Comparison of ENCODE assay signal across 8 cellular contexts in the genomic region with DNA sequence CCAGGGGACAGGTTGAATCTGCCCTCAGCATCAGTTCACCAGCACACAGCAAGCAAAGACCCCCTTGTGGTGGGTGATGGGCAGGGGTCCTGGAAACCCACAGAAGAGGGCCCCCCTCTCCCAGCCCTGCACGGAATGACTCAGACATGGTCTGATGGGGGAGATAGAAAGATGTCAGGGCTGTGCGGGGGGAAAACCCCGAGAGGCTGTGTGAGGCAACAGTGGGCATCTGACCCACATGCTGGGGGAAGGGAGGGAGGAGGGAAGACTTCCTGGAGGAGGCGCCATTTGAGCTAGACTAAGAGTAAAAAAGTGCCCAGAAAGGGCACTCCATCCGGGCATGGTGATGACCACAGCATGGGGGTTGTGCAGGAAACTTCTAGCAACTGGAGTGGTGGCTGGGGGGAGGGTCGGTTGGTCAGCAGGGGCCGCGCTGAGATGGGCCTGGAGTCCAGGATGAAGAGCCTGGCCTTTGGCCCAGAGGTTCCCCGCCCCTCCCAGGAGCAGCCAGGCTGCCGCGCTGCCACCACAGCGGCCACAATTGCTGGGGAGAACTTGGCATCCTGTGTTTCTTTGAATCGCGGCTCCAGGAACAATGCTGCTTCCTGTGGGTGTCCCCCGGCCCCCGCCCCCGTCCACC. TPM values are rescaled to one million over a fixed set of nuclear protein-coding genes. Genes with fewer than 3 reads are reported as not detected.
DNase-seq lines count a peak whose midpoint lies in the region; ATAC-seq, FAIRE-seq and TF ChIP-seq lines count a peak whose summit lies in the region.

No MANE protein-coding gene starts in this region.

- TF ChIP-seq CTCF in WERI-Rb-1 (IDR thresholded peaks at IDR 0.05; ENCODE audit: low read depth, low read length), result no peak

- peak; percentile 73 for DNase-seq in GF-D8 (lab: John Stamatoyannopoulos, UW)
- DNase-seq in RCC 7860 (ENCODE audit: low spot score), result peak; percentile 92
- peak; percentile 81 for DNase-seq in activated naive CD4-positive, alpha-beta T cell treated with anti-CD3 and anti-CD28 coated beads, Interleukin-2, amount 10 ng/mL, durations not matched to agents 7 days and 5 days
- DNase-seq in immature natural killer cell, result peak; percentile 74 to 81 (median 80)
- peak; percentile 70 for DNase-seq in stimulated activated CD4-positive, alpha-beta T cell treated with anti-CD3 and anti-CD28 coated beads, Interleukin-4, amount 100 ng/mL, for 1 hour
- no peak for DNase-seq in WERI-Rb-1

- no peak overlapping the region for H3K27ac ChIP-seq in WERI-Rb-1

- no peaks in the 10 kb centered on the region for H3K27me3 ChIP-seq in WERI-Rb-1 (ENCODE audit: insufficient read depth, low read depth, severe bottlenecking)

- ATAC-seq in GM19467 (IDR thresholded peaks at IDR 0.05; ENCODE audit: unreplicated experiment) (no peak), HG03342 (IDR thresholded peaks at IDR 0.05; ENCODE audit: unreplicated experiment) (no peak)

- H3K36me3 ChIP-seq in WERI-Rb-1, result peaks cover 36% of the 10 kb centered on the region

- CTCF ChIA-PET in activated naive CD4-positive, alpha-beta T cell treated with anti-CD3 and anti-CD28 coated beads, Interleukin-2, amount 10 ng/mL, durations not matched to agents 7 days and 5 days (lab: Charles Lee), result interaction anchor here (0.9 to 1.1 kb wide), 2 partner anchors 11 to 52 kb away, joined by 3 to 4 read pairs; no protein-coding TSS in a partner anchor

- H3K9me3 ChIP-seq in WERI-Rb-1 (ENCODE audit: severe bottlenecking), result no peaks in the 10 kb centered on the region

- H3K9me3 Mint-ChIP-seq in activated naive CD4-positive, alpha-beta T cell treated with anti-CD3 and anti-CD28 coated beads, Interleukin-2, amount 10 ng/mL, durations not matched to agents 7 days and 5 days, result no peaks in the 10 kb centered on the region
- H3K9me3 Mint-ChIP-seq in immature natural killer cell, result no peaks in the 10 kb centered on the region

- peak overlapping the region; percentile 97 for H3K4me3 Mint-ChIP-seq in activated naive CD4-positive, alpha-beta T cell treated with anti-CD3 and anti-CD28 coated beads, Interleukin-2, amount 10 ng/mL, durations not matched to agents 7 days and 5 days
- H3K4me3 Mint-ChIP-seq in immature natural killer cell, result peak overlapping the region; percentile 93 to 97 (median 94)

- H3K27ac Mint-ChIP-seq in activated naive CD4-positive, alpha-beta T cell treated with anti-CD3 and anti-CD28 coated beads, Interleukin-2, amount 10 ng/mL, durations not matched to agents 7 days and 5 days, result peak overlapping the region; percentile 87
- H3K27ac Mint-ChIP-seq in immature natural killer cell, result peak overlapping the region; percentile 92 to 97 (median 96)

- no peak overlapping the region for H3K4me3 ChIP-seq in WERI-Rb-1 (ENCODE audit: low read depth, low read length)

- H3K27me3 Mint-ChIP-seq in activated naive CD4-positive, alpha-beta T cell treated with anti-CD3 and anti-CD28 coated beads, Interleukin-2, amount 10 ng/mL, durations not matched to agents 7 days and 5 days, result peaks cover 18% of the 10 kb centered on the region
- peaks cover 15 to 48% (median 33%) of the 10 kb centered on the region in 3 donors for H3K27me3 Mint-ChIP-seq in immature natural killer cell (ENCODE audit: low read depth in 3 of 3)

- peak; percentile 78 for FAIRE-seq in RCC 7860 (lab: Jason Lieb, UNC)

- peaks cover 32% of the 10 kb centered on the region for H3K36me3 Mint-ChIP-seq in activated naive CD4-positive, alpha-beta T cell treated with anti-CD3 and anti-CD28 coated beads, Interleukin-2, amount 10 ng/mL, durations not matched to agents 7 days and 5 days
- H3K36me3 Mint-ChIP-seq in immature natural killer cell, result peaks cover 0 to 5% (median 0%) of the 10 kb centered on the region in 3 donors

- peaks cover 49% of the 10 kb centered on the region for H3K4me1 Mint-ChIP-seq in activated naive CD4-positive, alpha-beta T cell treated with anti-CD3 and anti-CD28 coated beads, Interleukin-2, amount 10 ng/mL, durations not matched to agents 7 days and 5 days
- H3K4me1 Mint-ChIP-seq in immature natural killer cell, result peaks cover 37 to 39% of the 10 kb centered on the region in 2 donors

RNA-seq across cellular contexts. Expression of gene LFNG, which starts 2.5 kb away (rescaled TPM):
- polyA plus RNA-seq in immature natural killer cell, result 1 to 10 TPM; 2.2 to 2.6 (median 2.3) TPM

RNA-seq across cellular contexts. Expression of gene BRAT1, which starts 33.3 kb away (rescaled TPM):
- 10 to 100 TPM; 15.0 to 42.4 (median 19.2) TPM for polyA plus RNA-seq in immature natural killer cell

RNA-seq across cellular contexts. Expression of gene IQCE, which starts 36.7 kb away (rescaled TPM):
- polyA plus RNA-seq in immature natural killer cell, result 1 to 10 TPM in 2 of 3 donors, not detected in 1; 1.9 to 4.2 TPM

RNA-seq across cellular contexts. Expression of gene GRIFIN, which starts 45.9 kb away (rescaled TPM):
- not detected for polyA plus RNA-seq in immature natural killer cell
